Comparison of ENCODE assay signal across 23 cellular contexts in the genomic region with DNA sequence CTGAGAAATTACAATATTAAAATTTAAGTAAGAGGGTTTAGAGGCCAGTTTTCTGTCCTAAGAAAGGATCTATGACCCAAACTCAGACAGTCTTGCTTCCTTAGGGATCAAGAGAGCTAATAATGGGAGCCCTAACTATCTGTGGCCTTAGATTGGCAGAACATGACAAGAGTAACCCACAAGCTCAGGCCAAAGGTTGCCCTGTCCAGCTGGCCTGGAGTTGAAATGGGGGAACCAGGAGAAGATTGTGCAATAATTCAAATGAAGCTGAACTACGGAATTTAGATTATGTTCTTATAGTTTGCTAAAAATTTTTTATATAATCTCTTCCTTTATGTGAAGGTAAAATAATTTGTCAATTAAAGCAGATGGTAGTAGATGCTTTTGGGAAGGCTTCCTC. TPM values are rescaled to one million over a fixed set of nuclear protein-coding genes. Genes with fewer than 3 reads are reported as not detected.
A peak's percentile ranks its signal among the peaks of the same experiment; 100 is the strongest.
DNase-seq lines count a peak whose midpoint lies in the region; ATAC-seq and TF ChIP-seq lines count a peak whose summit lies in the region.
"Had no signal": no experiment of that assay in that cellular context is flagged by ENCODE, and none has a peak within 500 bp of the region (broad histone marks: within the 10 kb centered on the region; RNA-seq: fewer than 3 reads in every experiment).

No MANE protein-coding gene starts in this region.

- no peaks in the 10 kb centered on the region for H3K36me3 Mint-ChIP-seq in activated CD8-positive, alpha-beta T cell treated with anti-CD3 and anti-CD28 coated beads, Interleukin-2, amount 10 ng/mL, durations not matched to agents 7 days and 5 days (ENCODE audit: low read depth)
- H3K36me3 Mint-ChIP-seq: activated naive CD4-positive, alpha-beta T cell treated with anti-CD3 and anti-CD28 coated beads, Interleukin-2, amount 50 U/mL, for 24 hours; WTC11 had no signal

- no peak for TF ChIP-seq POLR2A in gastroesophageal sphincter (IDR thresholded peaks at IDR 0.05)

- no peak overlapping the region for H3K27ac Mint-ChIP-seq in activated CD8-positive, alpha-beta T cell treated with anti-CD3 and anti-CD28 coated beads, Interleukin-2, amount 10 ng/mL, durations not matched to agents 7 days and 5 days
- H3K27ac Mint-ChIP-seq: activated naive CD4-positive, alpha-beta T cell treated with anti-CD3 and anti-CD28 coated beads, Interleukin-2, amount 50 U/mL, for 24 hours; CD4-positive, alpha-beta T cell; T-helper 17 cell; WTC11 had no signal

- H3K9me3 ChIP-seq in gastroesophageal sphincter (no peaks in the 10 kb centered on the region), muscle layer of colon (ENCODE audit: low read length) (no peaks in the 10 kb centered on the region), tibial artery (no peaks in the 10 kb centered on the region)
- H3K9me3 ChIP-seq: pancreas, suprapubic skin had no signal

- H3K4me3 ChIP-seq in gastroesophageal sphincter (no peak overlapping the region), muscle layer of colon (ENCODE audit: low read depth in 1 of 2, low read length in 2 of 2) (no peak overlapping the region), tibial artery (no peak overlapping the region)
- H3K4me3 ChIP-seq: pancreas, smooth muscle cell, suprapubic skin had no signal

- TF ChIP-seq CTCF in gastroesophageal sphincter (IDR thresholded peaks at IDR 0.05), result no peak
- TF ChIP-seq CTCF in tibial artery (IDR thresholded peaks at IDR 0.05), result no peak

- ATAC-seq in gastroesophageal sphincter, result no peak
- no peak for ATAC-seq in HG03159 (IDR thresholded peaks at IDR 0.05; ENCODE audit: unreplicated experiment)
- no peak for ATAC-seq in activated CD8-positive, alpha-beta T cell treated with anti-CD3 and anti-CD28 coated beads, Interleukin-2, amount 10 ng/mL, durations not matched to agents 7 days and 5 days
- ATAC-seq: pancreas, T-helper 17 cell had no signal

- POLR2A ChIA-PET in activated CD8-positive, alpha-beta T cell treated with anti-CD3 and anti-CD28 coated beads, Interleukin-2, amount 10 ng/mL, durations not matched to agents 7 days and 5 days (lab: Charles Lee), result no interaction called here

- H3K9me3 Mint-ChIP-seq in activated CD8-positive, alpha-beta T cell treated with anti-CD3 and anti-CD28 coated beads, Interleukin-2, amount 10 ng/mL, durations not matched to agents 7 days and 5 days (ENCODE audit: insufficient read depth), result no peaks in the 10 kb centered on the region
- H3K9me3 Mint-ChIP-seq: activated naive CD4-positive, alpha-beta T cell treated with anti-CD3 and anti-CD28 coated beads, Interleukin-2, amount 50 U/mL, for 24 hours; CD4-positive, alpha-beta T cell had no signal

- no peak for TF ChIP-seq RAD21 in Ishikawa (IDR thresholded peaks at IDR 0.05; ENCODE audit: low read depth)

- DNase-seq in tibial artery, result no peak
- DNase-seq in NCI-H69 (lab: John Stamatoyannopoulos, UW), result no peak
- no peak for DNase-seq in activated CD4-positive, CD25-positive, alpha-beta regulatory T cell treated with anti-CD3 and anti-CD28 coated beads, Interleukin-2, amount 50 U/mL, for 72 hours
- no peak for DNase-seq in activated CD8-positive, alpha-beta T cell treated with anti-CD3 and anti-CD28 coated beads, Interleukin-2, amount 10 ng/mL, durations not matched to agents 7 days and 5 days
- DNase-seq: activated T-cell treated with anti-CD3 and anti-CD28 coated beads, Interleukin-2, amount 50 U/mL, for 48 hours; CD4-positive, alpha-beta T cell; DMS153; MV-4-11; NCI-H2029; NCI-H510A; pancreas; SHP77; stimulated activated CD8-positive, alpha-beta memory T cell treated with anti-CD3 and anti-CD28 coated beads, Interleukin-4, amount 100 ng/mL, for 48 hours; T-helper 17 cell had no signal

- TF ChIP-seq EP300 in Ishikawa (IDR thresholded peaks at IDR 0.05; ENCODE audit: borderline replicate concordance) (no peak), gastroesophageal sphincter (IDR thresholded peaks at IDR 0.05) (no peak)

- peaks cover 60% of the 10 kb centered on the region for H3K27me3 Mint-ChIP-seq in activated CD8-positive, alpha-beta T cell treated with anti-CD3 and anti-CD28 coated beads, Interleukin-2, amount 10 ng/mL, durations not matched to agents 7 days and 5 days (ENCODE audit: low read depth)

- H3K4me1 Mint-ChIP-seq in activated CD8-positive, alpha-beta T cell treated with anti-CD3 and anti-CD28 coated beads, Interleukin-2, amount 10 ng/mL, durations not matched to agents 7 days and 5 days (ENCODE audit: low read depth), result no peaks in the 10 kb centered on the region
- H3K4me1 Mint-ChIP-seq: activated naive CD4-positive, alpha-beta T cell treated with anti-CD3 and anti-CD28 coated beads, Interleukin-2, amount 50 U/mL, for 24 hours; T-helper 17 cell had no signal

- H3K27me3 ChIP-seq in gastroesophageal sphincter, result no peaks in the 10 kb centered on the region
- H3K27me3 ChIP-seq in muscle layer of colon (ENCODE audit: control insufficient read depth in 1 of 2, insufficient read depth in 2 of 2, low read length in 2 of 2), result no peaks in the 10 kb centered on the region
- H3K27me3 ChIP-seq in tibial artery, result no peaks in the 10 kb centered on the region
- H3K27me3 ChIP-seq: pancreas, suprapubic skin had no signal

- intact Hi-C loops in tibial artery (cut with DNase I; ENCODE audit: low total_unique reads), result no loop called here

- no peak overlapping the region for H3K4me3 Mint-ChIP-seq in activated CD8-positive, alpha-beta T cell treated with anti-CD3 and anti-CD28 coated beads, Interleukin-2, amount 10 ng/mL, durations not matched to agents 7 days and 5 days
- H3K4me3 Mint-ChIP-seq: activated naive CD4-positive, alpha-beta T cell treated with anti-CD3 and anti-CD28 coated beads, Interleukin-2, amount 50 U/mL, for 24 hours; CD4-positive, alpha-beta T cell; T-helper 17 cell; WTC11 had no signal

- WGBS in gastroesophageal sphincter (ENCODE audit: low coverage in 1 of 2), 2 donors, result 40 to 78% methylated on average over 1 of the region's 1 CpG

- H3K27ac ChIP-seq in gastroesophageal sphincter, result peak overlapping the region; percentile 77 to 98 (median 84)
- H3K27ac ChIP-seq in muscle layer of colon (ENCODE audit: low read depth, low read length), result peak overlapping the region; percentile 72
- peak overlapping the region; percentile 46 to 81 for H3K27ac ChIP-seq in tibial artery
- H3K27ac ChIP-seq: HL-60, pancreas, suprapubic skin had no signal

- CTCF ChIA-PET in activated CD8-positive, alpha-beta T cell treated with anti-CD3 and anti-CD28 coated beads, Interleukin-2, amount 10 ng/mL, durations not matched to agents 7 days and 5 days (lab: Charles Lee), result no interaction called here

- no peak overlapping the region for H3K9ac ChIP-seq in muscle layer of colon (ENCODE audit: low read length)

- peaks cover 0 to 4% of the 10 kb centered on the region in 2 donors for H3K36me3 ChIP-seq in gastroesophageal sphincter
- H3K36me3 ChIP-seq in muscle layer of colon (ENCODE audit: insufficient read depth, low read length), result peaks cover 6% of the 10 kb centered on the region
- no peaks in the 10 kb centered on the region for H3K36me3 ChIP-seq in tibial artery
- H3K36me3 ChIP-seq: pancreas, suprapubic skin had no signal

- H3K4me1 ChIP-seq in gastroesophageal sphincter (peaks cover 37 to 96% (median 47%) of the 10 kb centered on the region in 3 donors), muscle layer of colon (ENCODE audit: insufficient read depth, low read length) (peaks cover 66% of the 10 kb centered on the region), tibial artery (peaks cover 0 to 61% (median 19%) of the 10 kb centered on the region in 4 donors)

TF ChIP-seq in Ishikawa, 13 proteins besides CTCF, POLR2A, EP300 and RAD21:
- TF ChIP-seq CEBPB (IDR thresholded peaks at IDR 0.05), result peak; percentile 53; the same call in 1 of the 2 replicates
- no peak for TF ChIP-seq USF1 (IDR thresholded peaks at IDR 0.05)

RNA-seq across cellular contexts. Expression of gene LAMA4, which starts 26.4 kb away (rescaled TPM):
- 100 to 1,000 TPM; 240 to 305 (median 265) TPM for total RNA-seq in gastroesophageal sphincter
- not detected for total RNA-seq in activated CD8-positive, alpha-beta T cell treated with anti-CD3 and anti-CD28 coated beads, Interleukin-2, amount 10 ng/mL, durations not matched to agents 7 days and 5 days
- total RNA-seq: CD4-positive, alpha-beta T cell; T-helper 17 cell had no signal

Comparison
In these comparisons a context has a peak if more than half of its experiments do, and no peak if none do; other contexts are left out.
1. RNA of gene LAMA4, which starts 26.4 kb away (total RNA-seq): 240 to 305 TPM in gastroesophageal sphincter; not detected in activated CD8-positive, alpha-beta T cell treated with anti-CD3 and anti-CD28 coated beads, Interleukin-2, amount 10 ng/mL, durations not matched to agents 7 days and 5 days; every median in the first group is over 100 times any median in the second.
2. Peak in every context shown above with its lines, with median percentiles within 50 percentile points of each other: H3K27ac ChIP-seq.